In genomic region chr17:75940727-75941441, GRCh38 we compare ENCODE assay signal across 8 cellular contexts. TPM values are rescaled to one million over a fixed set of nuclear protein-coding genes. Genes with fewer than 3 reads are reported as not detected.
DNase-seq lines count a peak whose midpoint lies in the region; ATAC-seq and TF ChIP-seq lines count a peak whose summit lies in the region.

A gene with protein sequence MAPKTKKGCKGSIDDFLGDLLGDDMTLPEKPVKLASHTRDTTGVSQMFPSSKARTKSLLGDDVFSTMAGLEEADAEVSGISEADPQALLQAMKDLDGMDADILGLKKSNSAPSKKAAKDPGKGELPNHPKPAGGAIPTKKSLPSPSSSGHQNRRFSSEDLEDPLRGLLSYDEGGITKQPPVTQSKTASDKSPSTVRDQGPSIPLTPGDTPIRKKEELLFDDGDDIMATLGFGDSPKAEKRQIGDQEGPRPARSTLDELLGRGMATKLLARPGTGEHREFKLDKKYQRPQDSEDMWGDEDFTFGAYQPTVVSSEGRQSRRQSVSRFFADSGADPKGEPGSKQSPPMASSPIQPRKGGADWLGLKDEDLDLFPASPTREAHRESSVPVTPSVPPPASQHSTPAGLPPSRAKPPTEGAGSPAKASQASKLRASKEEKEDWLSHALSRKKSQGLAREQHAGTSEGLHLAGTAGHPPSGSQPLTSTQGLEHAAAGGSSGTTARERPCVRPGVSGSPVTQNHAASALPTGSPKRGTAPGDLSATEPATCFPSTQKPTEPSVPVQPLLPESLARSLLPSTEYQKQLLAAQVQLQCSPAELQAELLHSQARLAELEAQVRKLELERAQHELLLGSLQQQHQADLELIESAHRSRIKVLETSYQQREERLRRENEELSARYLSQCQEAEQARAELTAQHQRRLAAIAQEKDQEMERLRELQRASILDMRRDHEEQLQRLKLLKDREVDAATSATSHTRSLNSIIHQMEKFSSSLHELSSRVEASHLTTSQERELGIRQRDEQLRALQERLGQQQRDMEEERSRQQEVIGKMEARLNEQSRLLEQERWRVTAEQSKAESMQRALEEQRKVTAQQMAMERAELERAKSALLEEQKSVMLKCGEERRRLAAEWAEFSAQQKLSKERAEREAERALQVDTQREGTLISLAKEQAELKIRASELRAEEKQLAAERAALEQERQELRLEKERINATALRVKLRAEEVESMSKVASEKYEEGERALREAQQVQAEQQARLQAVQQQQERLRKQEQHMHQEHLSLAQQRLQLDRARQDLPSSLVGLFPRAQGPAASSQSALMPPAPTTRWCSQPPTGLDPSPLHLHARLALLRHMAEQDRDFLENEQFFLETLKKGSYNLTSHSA (minus strand): TSS chr17:75941042. CDS start chr17:75938149, 2,893 bp downstream.

- H3K4me1 Mint-ChIP-seq in T-helper 17 cell, result peaks cover 12% of the 10 kb centered on the region

- peak; percentile 98 for DNase-seq in GM13977 (ENCODE audit: low spot score)
- DNase-seq in NCI-H187 (lab: John Stamatoyannopoulos, UW), result peak; percentile 81 to 88
- DNase-seq in T-helper 17 cell, result peak; percentile 81 to 85 (median 83)
- DNase-seq in amygdala (lab: John Stamatoyannopoulos, UW), result peak; percentile 66 to 98 (median 92)
- DNase-seq in left ventricle myocardium superior, result peak; percentile 96
- peak; percentile 93 for DNase-seq in prostate gland (ENCODE audit: low spot score)

- peak; percentile 9 for TF ChIP-seq CTCF in GM13977 (IDR thresholded peaks at IDR 0.05; ENCODE audit: extremely low read depth, insufficient read depth, missing control alignments)
- TF ChIP-seq CTCF in prostate gland (IDR thresholded peaks at IDR 0.05), result peak in 1 of 4 experiments; percentile 43

- H3K4me1 ChIP-seq in prostate gland (replicated peaks) (no peaks in the 10 kb centered on the region), urinary bladder (ENCODE audit: insufficient read depth) (no peaks in the 10 kb centered on the region)

- peak within 1 kb of the TSS; percentile 76 for H3K27ac Mint-ChIP-seq in T-helper 17 cell

- intact Hi-C loops in left ventricle myocardium superior (cut with micrococcal nuclease), result no loop called here
- intact Hi-C loops in prostate gland (cut with DNase I), result no loop called here

- H3K4me3 Mint-ChIP-seq in T-helper 17 cell, result peak within 1 kb of the TSS; percentile 88

- H3K4me3 ChIP-seq in prostate gland (peak within 1 kb of the TSS; percentile 55 to 86), urinary bladder (ENCODE audit: low read depth, low read length) (peak within 1 kb of the TSS; percentile 90)

- WGBS in prostate gland, result under 1% methylated on average over 45 of the region's 63 CpGs
- whole genome bisulfite sequencing in urinary bladder, result under 1% methylated on average over 63 of the region's 63 CpGs

- H3K27me3 ChIP-seq in prostate gland (replicated peaks; ENCODE audit: insufficient read depth), result no peaks in the 10 kb centered on the region

- no peaks in the 10 kb centered on the region for H3K27me3 Mint-ChIP-seq in T-helper 17 cell

- peak; percentile 84 for TF ChIP-seq POLR2A in prostate gland (IDR thresholded peaks at IDR 0.05)

- H3K36me3 Mint-ChIP-seq in T-helper 17 cell (ENCODE audit: low read depth), result no peaks in the 10 kb centered on the region

- ATAC-seq in HG02885 (IDR thresholded peaks at IDR 0.05; ENCODE audit: poor library complexity, unreplicated experiment), result peak; percentile 94
- peak; percentile 100 for ATAC-seq in T-helper 17 cell
- ATAC-seq in left ventricle myocardium superior, result peak; percentile 99

- H3K27ac ChIP-seq in prostate gland, result peak within 1 kb of the TSS; percentile 63 to 66
- no peak within 1 kb of the TSS for H3K27ac ChIP-seq in urinary bladder (ENCODE audit: low read depth)

- H3K9me3 ChIP-seq in T-helper 17 cell (ENCODE audit: control insufficient read depth, low read length, poor library complexity, severe bottlenecking) (no peaks in the 10 kb centered on the region), prostate gland (no peaks in the 10 kb centered on the region)

- in situ Hi-C loops in GM13977 (cut with MboI; ENCODE audit: low pct_unique_long_range_greater_than_20kb, low sequenced_read_pairs, unreplicated experiment), result no loop called here

- no peaks in the 10 kb centered on the region for H3K36me3 ChIP-seq in prostate gland
- H3K36me3 ChIP-seq in urinary bladder (ENCODE audit: insufficient read depth), result peaks cover 2% of the 10 kb centered on the region

RNA-seq across cellular contexts. Expression of the gene that starts here (rescaled TPM):
- 10 to 100 TPM; 20.0 to 22.3 TPM for total RNA-seq in T-helper 17 cell
- total RNA-seq in left ventricle myocardium superior, result 4.2 TPM
- total RNA-seq in prostate gland, result 10 to 100 TPM; 18.9 to 31.3 TPM
- total RNA-seq in urinary bladder, result 10.7 TPM
- polyA plus RNA-seq in urinary bladder, result 7.9 TPM
